In the genomic region with DNA sequence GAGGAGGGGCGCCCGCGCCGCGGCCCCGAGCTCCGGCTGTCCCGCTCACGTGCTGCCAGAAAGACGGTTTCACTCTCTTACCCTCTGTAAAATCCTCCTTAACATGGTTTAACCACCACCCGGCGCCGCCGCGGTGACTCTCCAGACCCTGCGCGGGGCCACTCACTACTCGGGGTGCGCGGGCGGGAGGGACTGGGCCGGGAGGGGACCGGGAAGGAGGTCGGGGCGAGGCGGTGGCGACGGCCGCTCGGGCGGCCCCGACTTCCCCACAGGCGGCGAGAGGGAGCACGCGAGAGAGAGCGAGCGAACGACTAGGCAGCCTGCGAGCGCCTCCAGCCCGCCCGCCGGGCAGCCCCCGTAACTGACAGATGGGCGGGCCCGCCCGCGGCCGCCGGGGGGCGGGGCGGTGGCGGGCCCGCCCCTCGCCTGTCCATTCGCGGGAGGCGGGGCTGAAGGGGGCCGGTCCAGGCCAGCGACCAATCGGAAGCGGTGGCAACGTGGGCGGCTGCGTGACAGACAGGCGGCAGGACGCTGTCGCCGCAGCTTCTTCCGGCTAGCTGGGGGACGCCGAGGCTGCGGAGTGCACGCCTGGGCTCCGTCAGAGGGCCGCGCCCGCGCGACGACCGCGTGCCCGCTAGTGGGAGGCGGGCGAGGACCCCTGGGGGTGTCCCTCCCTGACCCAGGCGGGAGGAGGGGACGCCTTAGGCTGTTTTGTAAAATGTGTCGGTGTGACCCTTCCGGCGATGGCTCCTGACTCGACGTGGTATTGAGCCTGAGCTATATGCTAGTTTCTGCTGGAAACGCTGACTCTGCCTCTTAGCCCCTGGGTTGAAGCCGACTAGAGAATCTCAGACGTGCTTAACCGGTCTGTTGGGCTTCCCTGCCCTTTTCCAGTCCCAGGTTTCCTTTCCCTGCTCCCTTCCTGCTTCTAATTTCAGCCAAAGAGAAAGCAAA, we compare ENCODE assay signal across 7 cellular contexts.
DNase-seq lines count a peak whose midpoint lies in the region; ATAC-seq, FAIRE-seq and TF ChIP-seq lines count a peak whose summit lies in the region.

A gene (minus strand): TSS at position 334 of the 954 bp plus-strand sequence. CDS start 229 bp downstream, at position 105.

- H3K4me3 ChIP-seq in retinal pigment epithelial cell (ENCODE audit: low read length), result peak within 1 kb of the TSS; percentile 74

- peak; percentile 82 for ATAC-seq in HG02981 (IDR thresholded peaks at IDR 0.05; ENCODE audit: unreplicated experiment)

- FAIRE-seq in GM18507 (lab: Jason Lieb, UNC), result peak; percentile 90

- peak; percentile 93 for DNase-seq in GM18507 (ENCODE audit: extremely low spot score, insufficient read length, low read depth)
- DNase-seq in NCI-H2029 treated with DMSO at 0.1 percent for 48 hours (lab: John Stamatoyannopoulos, UW), result peak; percentile 80
- peak; percentile 90 for DNase-seq in T-helper 9 cell
- DNase-seq in astrocyte of the hippocampus (ENCODE audit: low read depth, low spot score), result peak; percentile 99
- DNase-seq in hippocampal formation (lab: John Stamatoyannopoulos, UW), result peak; percentile 96 to 98
- DNase-seq in retinal pigment epithelial cell (ENCODE audit: low read depth), result peak; percentile 83

- no peak for TF ChIP-seq CTCF in retinal pigment epithelial cell (conservative IDR thresholded peaks at IDR 0.05; ENCODE audit: low read depth, low read length)

Comparison
In these comparisons a context has a peak if more than half of its experiments do, and no peak if none do; other contexts are left out.
1. Peak in every context shown above with its lines: DNase-seq, ATAC-seq and H3K4me3 ChIP-seq.